19 cellular contexts compared by ENCODE assay signal in genomic region chrX:139787601-139788000, GRCh38.
A peak's percentile ranks its signal among the peaks of the same experiment; 100 is the strongest.
DNase-seq lines count a peak whose midpoint lies in the region; ATAC-seq, FAIRE-seq and TF ChIP-seq lines count a peak whose summit lies in the region.
"Had no signal": no experiment of that assay in that cellular context is flagged by ENCODE, and none has a peak within 500 bp of the region (broad histone marks: within the 10 kb centered on the region; RNA-seq: fewer than 3 reads in every experiment).

No MANE protein-coding gene starts in this region.

- H3K27me3 ChIP-seq in astrocyte (ENCODE audit: insufficient read depth, low read length) = no peaks in the 10 kb centered on the region
- H3K27me3 ChIP-seq in pancreas = no peaks in the 10 kb centered on the region

- ATAC-seq in pancreas (no peak), GM18858 (IDR thresholded peaks at IDR 0.05; ENCODE audit: unreplicated experiment) (no peak)
- ATAC-seq: A549; CD8-positive, alpha-beta T cell had no signal

- no peaks in the 10 kb centered on the region for H3K9me3 Mint-ChIP-seq in astrocyte (ENCODE audit: unreplicated experiment)
- H3K9me3 Mint-ChIP-seq: CD4-positive, alpha-beta T cell; CD8-positive, alpha-beta T cell had no signal

- FAIRE-seq in GM12891 (lab: Jason Lieb, UNC) (peak; percentile 26), astrocyte (lab: Jason Lieb, UNC) (peak; percentile 78), pancreas (lab: Jason Lieb, UNC) (peak; percentile 47), GM19239 (lab: Jason Lieb, UNC) (no peak)
- FAIRE-seq: A549, D721Med, G401.6 had no signal

- no peak overlapping the region for H3K27ac Mint-ChIP-seq in astrocyte (ENCODE audit: unreplicated experiment)
- H3K27ac Mint-ChIP-seq: B cell; CD4-positive, alpha-beta T cell; CD8-positive, alpha-beta T cell had no signal

- no peak for TF ChIP-seq CTCF in astrocyte (IDR thresholded peaks at IDR 0.05; ENCODE audit: insufficient read depth, low read depth, low read length)
- TF ChIP-seq CTCF in pancreas (IDR thresholded peaks at IDR 0.05) = no peak

- H3K4me3 Mint-ChIP-seq in astrocyte (ENCODE audit: unreplicated experiment) = no peak overlapping the region
- H3K4me3 Mint-ChIP-seq: B cell; CD4-positive, alpha-beta T cell; CD8-positive, alpha-beta T cell had no signal

- no peak overlapping the region for H2AFZ ChIP-seq in astrocyte (ENCODE audit: low read depth, low read length)

- 66 to 96% methylated on average over 2 of the region's 2 CpGs for WGBS in pancreas, 2 donors

- intact Hi-C loops in pancreas (cut with DNase I) = no loop called here

- H4K20me1 ChIP-seq in astrocyte (ENCODE audit: insufficient read depth, low read length) = no peaks in the 10 kb centered on the region

- TF ChIP-seq POLR2A in GM12891 (IDR thresholded peaks at IDR 0.05; ENCODE audit: low read depth, low read length) = no peak

- no peaks in the 10 kb centered on the region for H3K27me3 Mint-ChIP-seq in astrocyte (ENCODE audit: low read depth, unreplicated experiment)
- H3K27me3 Mint-ChIP-seq: B cell; CD4-positive, alpha-beta T cell had no signal

- no peaks in the 10 kb centered on the region for H3K9me3 ChIP-seq in astrocyte (ENCODE audit: insufficient read depth, low read depth, low read length)
- H3K9me3 ChIP-seq in pancreas = no peaks in the 10 kb centered on the region
- H3K9me3 ChIP-seq: A549; BLaER1 treated with 17β-estradiol and CSF1 and Interleukin-3, amounts not matched to agents 10 nM and 100 nM; Caco-2 had no signal

- H3K4me3 ChIP-seq in astrocyte (ENCODE audit: insufficient read depth, low read depth, low read length) (no peak overlapping the region), pancreas (no peak overlapping the region)
- H3K4me3 ChIP-seq: A549; BLaER1 treated with 17β-estradiol and CSF1 and Interleukin-3, amounts not matched to agents 10 nM and 100 nM had no signal

- H3K79me2 ChIP-seq in astrocyte (ENCODE audit: insufficient read depth, low read length) = no peaks in the 10 kb centered on the region

- DNase-seq in GM12891 (ENCODE audit: insufficient read length, low spot score) = no peak
- DNase-seq in astrocyte (ENCODE audit: low read depth) = no peak
- DNase-seq in pancreas = no peak
- DNase-seq in GM19239 (ENCODE audit: insufficient read length, low spot score) = no peak
- DNase-seq: AML-193; Caco-2; Calu3; CD4-positive, alpha-beta T cell; CD8-positive, alpha-beta T cell; DMS79 treated with DMSO at 0.1 percent for 48 hours; GF-D8 had no signal

- H3K4me1 Mint-ChIP-seq in astrocyte (ENCODE audit: low read depth, unreplicated experiment) = no peaks in the 10 kb centered on the region

- no peak overlapping the region for H3K4me2 ChIP-seq in astrocyte (ENCODE audit: low read length)
- H3K4me2 ChIP-seq: A549; BLaER1 treated with 17β-estradiol and CSF1 and Interleukin-3, amounts not matched to agents 10 nM and 100 nM had no signal

- H3K36me3 ChIP-seq in astrocyte (ENCODE audit: insufficient read depth, low read length) (peaks cover 2% of the 10 kb centered on the region), pancreas (peaks cover 0 to 6% (median 0%) of the 10 kb centered on the region in 3 donors)

- no peaks in the 10 kb centered on the region for H3K4me1 ChIP-seq in astrocyte (ENCODE audit: insufficient read depth, low read length)
- no peaks in the 10 kb centered on the region for H3K4me1 ChIP-seq in pancreas
- H3K4me1 ChIP-seq: A549, Caco-2 had no signal

- H3K9ac ChIP-seq in astrocyte (ENCODE audit: low read length) = no peak overlapping the region
- H3K9ac ChIP-seq: BLaER1 treated with 17β-estradiol and CSF1 and Interleukin-3, amounts not matched to agents 10 nM and 100 nM had no signal

- no peaks in the 10 kb centered on the region for H3K36me3 Mint-ChIP-seq in astrocyte (ENCODE audit: low read depth, unreplicated experiment)

- no peak overlapping the region for H3K27ac ChIP-seq in astrocyte (ENCODE audit: low read depth, low read length)
- no peak overlapping the region for H3K27ac ChIP-seq in pancreas
- H3K27ac ChIP-seq: 22Rv1; A549; BLaER1 treated with 17β-estradiol and CSF1 and Interleukin-3, amounts not matched to agents 10 nM and 100 nM; C4-2B had no signal

TF ChIP-seq in GM12891, 5 proteins besides CTCF, POLR2A, EP300 and RAD21:
- TF ChIP-seq POU2F2 (IDR thresholded peaks at IDR 0.05; ENCODE audit: low read depth, low read length) (no peak), TAF1 (IDR thresholded peaks at IDR 0.05; ENCODE audit: low read depth, low read length) (no peak), SPI1 (IDR thresholded peaks at IDR 0.05; ENCODE audit: low read depth, low read length) (no peak), PAX5 (IDR thresholded peaks at IDR 0.05; ENCODE audit: insufficient read depth, low read length, severe bottlenecking) (no peak), POLR2AphosphoS5 (IDR thresholded peaks at IDR 0.05; ENCODE audit: low read depth, low read length) (no peak)
